Comparison of ENCODE assay signal across 8 cellular contexts in genomic region chr10:15370741-15371701, GRCh38. TPM values are rescaled to one million over a fixed set of nuclear protein-coding genes. Genes with fewer than 3 reads are reported as not detected.
DNase-seq lines count a peak whose midpoint lies in the region; ATAC-seq, FAIRE-seq and TF ChIP-seq lines count a peak whose summit lies in the region.

FAM171A1 (minus strand) TSS chr10:15371289; CDS start chr10:15371052, 237 bp downstream.

- no peaks in the 10 kb centered on the region for H3K9me2 ChIP-seq in neural cell (ENCODE audit: insufficient read depth, low read length)

- CTCF ChIA-PET in GM10248 (lab: Yijun Ruan, JAX) = interaction anchor here (0.6 to 1.9 kb wide), 5 partner anchors 9 to 160 kb away, joined by 3 to 4 read pairs (median 3); no protein-coding TSS in a partner anchor

- peak; percentile 38 for ATAC-seq in HG02623 (IDR thresholded peaks at IDR 0.05; ENCODE audit: unreplicated experiment)

- H3K4me2 ChIP-seq in neural cell (ENCODE audit: low read length) = peak within 1 kb of the TSS; percentile 90

- DNase-seq in GM10248 (ENCODE audit: extremely low spot score) (peak; percentile 57), RCC 7860 (ENCODE audit: low spot score) (peak; percentile 53), activated gamma-delta T cell treated with Interleukin-2 at 50 U/mL for 16 hours (peak; percentile 32), fibroblast of the conjunctiva (ENCODE audit: low read depth) (peak; percentile 10), DMS153 treated with DMSO at 0.1 percent for 48 hours (lab: John Stamatoyannopoulos, UW; ENCODE audit: unreplicated experiment) (no peak)

- peaks cover 11% of the 10 kb centered on the region for H3K4me1 ChIP-seq in stomach smooth muscle (ENCODE audit: control insufficient read depth, insufficient read depth, low read length)

- H2AFZ ChIP-seq in neural cell (ENCODE audit: low read depth, low read length) = peak within 1 kb of the TSS; percentile 40

- TF ChIP-seq EP300 in neural cell (conservative IDR thresholded peaks at IDR 0.05; ENCODE audit: poor library complexity, severe bottlenecking) = no peak

- POLR2A ChIA-PET in GM10248 (lab: Yijun Ruan, JAX) = no interaction called here

- H3K27me3 ChIP-seq in neural cell (ENCODE audit: insufficient read depth, low read depth, low read length) (no peaks in the 10 kb centered on the region), stomach smooth muscle (ENCODE audit: control insufficient read depth in 1 of 2, insufficient read depth in 2 of 2, low read length in 2 of 2) (no peaks in the 10 kb centered on the region)

- no peak for TF ChIP-seq RAD21 in neural cell (conservative IDR thresholded peaks at IDR 0.05)

- H3K36me3 ChIP-seq in neural cell (ENCODE audit: insufficient read depth, low read length) = no peaks in the 10 kb centered on the region
- no peaks in the 10 kb centered on the region for H3K36me3 ChIP-seq in stomach smooth muscle (ENCODE audit: control insufficient read depth in 2 of 2, insufficient read depth in 2 of 2, low read length in 2 of 2)

- H3K9me3 ChIP-seq in neural cell (ENCODE audit: low read length) = no peaks in the 10 kb centered on the region
- H3K9me3 ChIP-seq in stomach smooth muscle (ENCODE audit: control insufficient read depth in 2 of 2, low read length in 2 of 2) = no peaks in the 10 kb centered on the region

- H3K27ac ChIP-seq in neural cell (ENCODE audit: low read length) (peak within 1 kb of the TSS; percentile 55), stomach smooth muscle (ENCODE audit: low read length) (no peak within 1 kb of the TSS)

- peaks cover 38% of the 10 kb centered on the region for H3K79me2 ChIP-seq in neural cell (replicated peaks; ENCODE audit: insufficient read depth, low read length)

- peak; percentile 54 for TF ChIP-seq CTCF in GM10248 (IDR thresholded peaks at IDR 0.05; ENCODE audit: control extremely low read depth, extremely low read depth, low read depth, missing control alignments)
- no peak for TF ChIP-seq CTCF in neural cell (IDR thresholded peaks at IDR 0.05; ENCODE audit: poor library complexity, severe bottlenecking)

- H4K20me1 ChIP-seq in neural cell (ENCODE audit: insufficient read depth) = no peaks in the 10 kb centered on the region

- H3F3A ChIP-seq in neural cell (ENCODE audit: insufficient read depth, low read length, poor library complexity, severe bottlenecking) = no peaks in the 10 kb centered on the region

- H3K4me3 ChIP-seq in neural cell (ENCODE audit: low read length) (peak within 1 kb of the TSS; percentile 88), stomach smooth muscle (ENCODE audit: low read length in 2 of 2) (peak within 1 kb of the TSS; percentile 64 to 73)

- peak within 1 kb of the TSS; percentile 87 for H3K9ac ChIP-seq in neural cell (ENCODE audit: low read length)
- peak within 1 kb of the TSS; percentile 73 to 75 for H3K9ac ChIP-seq in stomach smooth muscle (ENCODE audit: low read length in 2 of 2)

- no peak for FAIRE-seq in RCC 7860 (lab: Jason Lieb, UNC)

TF ChIP-seq in neural cell, 6 proteins besides CTCF, POLR2A, EP300 and RAD21:
- TF ChIP-seq TAF1 (IDR thresholded peaks at IDR 0.05; ENCODE audit: low read depth) = peak; percentile 12
- peak; percentile 43 for TF ChIP-seq POLR2AphosphoS5 (IDR thresholded peaks at IDR 0.05)
- TF ChIP-seq MXI1 (conservative IDR thresholded peaks at IDR 0.05; ENCODE audit: poor library complexity, severe bottlenecking) = peak; percentile 8
- TF ChIP-seq, protein P1, sequence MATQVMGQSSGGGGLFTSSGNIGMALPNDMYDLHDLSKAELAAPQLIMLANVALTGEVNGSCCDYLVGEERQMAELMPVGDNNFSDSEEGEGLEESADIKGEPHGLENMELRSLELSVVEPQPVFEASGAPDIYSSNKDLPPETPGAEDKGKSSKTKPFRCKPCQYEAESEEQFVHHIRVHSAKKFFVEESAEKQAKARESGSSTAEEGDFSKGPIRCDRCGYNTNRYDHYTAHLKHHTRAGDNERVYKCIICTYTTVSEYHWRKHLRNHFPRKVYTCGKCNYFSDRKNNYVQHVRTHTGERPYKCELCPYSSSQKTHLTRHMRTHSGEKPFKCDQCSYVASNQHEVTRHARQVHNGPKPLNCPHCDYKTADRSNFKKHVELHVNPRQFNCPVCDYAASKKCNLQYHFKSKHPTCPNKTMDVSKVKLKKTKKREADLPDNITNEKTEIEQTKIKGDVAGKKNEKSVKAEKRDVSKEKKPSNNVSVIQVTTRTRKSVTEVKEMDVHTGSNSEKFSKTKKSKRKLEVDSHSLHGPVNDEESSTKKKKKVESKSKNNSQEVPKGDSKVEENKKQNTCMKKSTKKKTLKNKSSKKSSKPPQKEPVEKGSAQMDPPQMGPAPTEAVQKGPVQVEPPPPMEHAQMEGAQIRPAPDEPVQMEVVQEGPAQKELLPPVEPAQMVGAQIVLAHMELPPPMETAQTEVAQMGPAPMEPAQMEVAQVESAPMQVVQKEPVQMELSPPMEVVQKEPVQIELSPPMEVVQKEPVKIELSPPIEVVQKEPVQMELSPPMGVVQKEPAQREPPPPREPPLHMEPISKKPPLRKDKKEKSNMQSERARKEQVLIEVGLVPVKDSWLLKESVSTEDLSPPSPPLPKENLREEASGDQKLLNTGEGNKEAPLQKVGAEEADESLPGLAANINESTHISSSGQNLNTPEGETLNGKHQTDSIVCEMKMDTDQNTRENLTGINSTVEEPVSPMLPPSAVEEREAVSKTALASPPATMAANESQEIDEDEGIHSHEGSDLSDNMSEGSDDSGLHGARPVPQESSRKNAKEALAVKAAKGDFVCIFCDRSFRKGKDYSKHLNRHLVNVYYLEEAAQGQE (IDR thresholded peaks at IDR 0.05; ENCODE audit: borderline replicate concordance) = no peak
- no peak for TF ChIP-seq EZH2 (IDR thresholded peaks at IDR 0.05; ENCODE audit: borderline replicate concordance, insufficient read depth, low read length, poor library complexity, severe bottlenecking)

RNA-seq across cellular contexts. Expression of gene FAM171A1, which starts in this region (rescaled TPM):
- 26.8 and 28.8 TPM in 2 replicates for polyA plus RNA-seq in neural cell
- polyA minus RNA-seq in neural cell = 43.8 and 44.3 TPM in 2 replicates
